Comparison of ENCODE assay signal across 8 cellular contexts in the genomic region with DNA sequence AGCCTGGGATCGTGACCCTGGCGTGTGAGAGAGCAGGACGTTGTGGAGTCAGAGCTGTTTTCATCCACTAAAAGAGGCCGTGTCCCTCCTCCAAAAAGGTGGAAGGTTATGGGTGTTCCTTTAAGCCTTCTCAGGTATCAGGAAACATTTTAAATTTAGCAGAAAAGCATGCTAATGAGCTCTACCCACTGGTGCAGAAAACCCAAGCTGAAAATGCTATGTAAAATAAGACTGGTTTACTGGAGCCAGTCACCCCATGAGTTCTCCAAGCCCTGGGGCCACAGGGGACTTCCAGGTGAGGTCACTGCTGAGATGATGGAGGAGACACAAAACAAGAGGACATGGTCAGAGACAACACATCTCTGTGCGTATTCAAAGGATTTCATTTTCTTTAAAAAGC. TPM values are rescaled to one million over a fixed set of nuclear protein-coding genes. Genes with fewer than 3 reads are reported as not detected.
DNase-seq lines count a peak whose midpoint lies in the region; ATAC-seq and TF ChIP-seq lines count a peak whose summit lies in the region.

No MANE protein-coding gene starts in this region.

- no peak for DNase-seq in CD14-positive monocyte (ENCODE audit: low spot score)
- DNase-seq in germinal center (ENCODE audit: low spot score) = peak; percentile 27
- DNase-seq in effector CD8-positive, alpha-beta T cell (lab: John Stamatoyannopoulos, UW) = no peak
- DNase-seq in activated CD4-positive, CD25-positive, alpha-beta regulatory T cell (lab: John Stamatoyannopoulos, UW) = no peak

- H3K9me3 Mint-ChIP-seq in CD14-positive monocyte = no peaks in the 10 kb centered on the region

- H3K27ac Mint-ChIP-seq in CD14-positive monocyte = peak overlapping the region; percentile 76 to 92 (median 88)

- TF ChIP-seq POLR2A in GM18505 (IDR thresholded peaks at IDR 0.05; ENCODE audit: borderline replicate concordance, extremely low read depth, insufficient read depth, insufficient read length) = no peak

- TF ChIP-seq CTCF in CD14-positive monocyte (IDR thresholded peaks at IDR 0.05) = no peak

- H3K4me3 Mint-ChIP-seq in CD14-positive monocyte = no peak overlapping the region

- peaks cover 55 to 69% of the 10 kb centered on the region in 2 donors for H3K36me3 Mint-ChIP-seq in CD14-positive monocyte

- peaks cover 15% of the 10 kb centered on the region for H3K4me1 Mint-ChIP-seq in CD14-positive monocyte

- H3K27me3 Mint-ChIP-seq in CD14-positive monocyte (ENCODE audit: low read depth in 3 of 3) = no peaks in the 10 kb centered on the region

- intact Hi-C loops in CD14-positive monocyte (cut with micrococcal nuclease) = no loop called here

- ATAC-seq in GM19023 (IDR thresholded peaks at IDR 0.05; ENCODE audit: unreplicated experiment) = peak; percentile 70
- peak; percentile 44 for ATAC-seq in HG03558 (IDR thresholded peaks at IDR 0.05; ENCODE audit: extremely low read depth, unreplicated experiment)
- ATAC-seq in GM21526 (IDR thresholded peaks at IDR 0.05; ENCODE audit: low FRiP score, unreplicated experiment) = no peak
- no peak for ATAC-seq in GM18505 (IDR thresholded peaks at IDR 0.05; ENCODE audit: unreplicated experiment)

RNA-seq across cellular contexts. Expression of a gene that starts 14.0 kb away (rescaled TPM):
- 10 to 100 TPM; 23.0 to 35.9 TPM for polyA plus RNA-seq in CD14-positive monocyte

Comparison
In these comparisons a context has a peak if more than half of its experiments do, and no peak if none do; other contexts are left out.
1. ATAC-seq: peak in GM19023 (single experiment) and HG03558 (single experiment); none in GM21526 (single experiment) and GM18505 (single experiment).